In the genomic region with DNA sequence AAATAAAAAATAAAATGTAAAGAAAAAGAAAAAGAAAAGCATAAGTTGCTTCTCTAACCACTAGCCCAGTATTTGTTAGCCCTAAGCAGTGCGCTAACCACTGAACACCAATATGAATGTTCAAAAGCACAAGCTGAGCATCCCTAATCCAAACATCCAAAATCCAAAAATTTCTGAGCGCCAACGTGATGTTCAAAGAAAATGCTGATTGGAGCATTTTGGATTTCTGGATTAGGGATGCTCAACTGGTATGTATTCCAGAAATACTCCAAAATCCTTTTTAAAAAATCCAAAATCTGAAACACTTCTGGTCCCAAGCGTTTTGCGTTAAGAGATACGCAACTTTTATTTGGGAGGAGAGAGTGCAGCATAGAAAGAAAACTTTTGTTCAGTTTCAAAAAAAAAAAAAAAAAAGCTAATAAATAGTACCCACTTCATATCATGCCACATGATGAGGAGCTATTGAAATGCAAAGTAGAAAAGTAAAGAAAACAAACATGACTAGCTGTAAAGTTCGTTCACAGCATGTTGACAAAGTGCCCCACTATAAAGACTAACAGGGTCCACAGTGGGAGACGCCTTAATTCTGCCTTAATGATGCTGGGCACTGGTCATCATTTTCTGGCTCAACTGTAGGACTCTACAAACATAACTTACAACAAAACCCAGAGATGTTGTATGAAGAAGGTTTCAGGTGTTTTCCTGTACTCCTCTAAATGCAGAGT, we compare ENCODE assay signal across 1 cellular context.
TF ChIP-seq lines count a peak whose summit lies in the region.

No MANE protein-coding gene starts in this region.

TF ChIP-seq in liver, 16 proteins besides CTCF, POLR2A, EP300 and RAD21:
- TF ChIP-seq ATF3 (IDR thresholded peaks at IDR 0.05) (no peak), ZBTB33 (IDR thresholded peaks at IDR 0.05) (no peak), NR2F2 (IDR thresholded peaks at IDR 0.05) (no peak), JUND (IDR thresholded peaks at IDR 0.05) (no peak), HNF4A (conservative IDR thresholded peaks at IDR 0.05) (no peak), FOXA1 (IDR thresholded peaks at IDR 0.05) (no peak), FOXA2 (IDR thresholded peaks at IDR 0.05) (no peak), TAF1 (conservative IDR thresholded peaks at IDR 0.05) (no peak), YY1 (IDR thresholded peaks at IDR 0.05) (no peak), GABPA (IDR thresholded peaks at IDR 0.05 in 1 of 2, conservative IDR thresholded peaks at IDR 0.05 in 1 of 2) (no peak), HNF4G (IDR thresholded peaks at IDR 0.05) (no peak), SP1 (IDR thresholded peaks at IDR 0.05) (no peak), EGR1 (IDR thresholded peaks at IDR 0.05; ENCODE audit: low read depth in 2 of 2) (no peak), RXRA (IDR thresholded peaks at IDR 0.05) (no peak)
- TF ChIP-seq, protein P1, sequence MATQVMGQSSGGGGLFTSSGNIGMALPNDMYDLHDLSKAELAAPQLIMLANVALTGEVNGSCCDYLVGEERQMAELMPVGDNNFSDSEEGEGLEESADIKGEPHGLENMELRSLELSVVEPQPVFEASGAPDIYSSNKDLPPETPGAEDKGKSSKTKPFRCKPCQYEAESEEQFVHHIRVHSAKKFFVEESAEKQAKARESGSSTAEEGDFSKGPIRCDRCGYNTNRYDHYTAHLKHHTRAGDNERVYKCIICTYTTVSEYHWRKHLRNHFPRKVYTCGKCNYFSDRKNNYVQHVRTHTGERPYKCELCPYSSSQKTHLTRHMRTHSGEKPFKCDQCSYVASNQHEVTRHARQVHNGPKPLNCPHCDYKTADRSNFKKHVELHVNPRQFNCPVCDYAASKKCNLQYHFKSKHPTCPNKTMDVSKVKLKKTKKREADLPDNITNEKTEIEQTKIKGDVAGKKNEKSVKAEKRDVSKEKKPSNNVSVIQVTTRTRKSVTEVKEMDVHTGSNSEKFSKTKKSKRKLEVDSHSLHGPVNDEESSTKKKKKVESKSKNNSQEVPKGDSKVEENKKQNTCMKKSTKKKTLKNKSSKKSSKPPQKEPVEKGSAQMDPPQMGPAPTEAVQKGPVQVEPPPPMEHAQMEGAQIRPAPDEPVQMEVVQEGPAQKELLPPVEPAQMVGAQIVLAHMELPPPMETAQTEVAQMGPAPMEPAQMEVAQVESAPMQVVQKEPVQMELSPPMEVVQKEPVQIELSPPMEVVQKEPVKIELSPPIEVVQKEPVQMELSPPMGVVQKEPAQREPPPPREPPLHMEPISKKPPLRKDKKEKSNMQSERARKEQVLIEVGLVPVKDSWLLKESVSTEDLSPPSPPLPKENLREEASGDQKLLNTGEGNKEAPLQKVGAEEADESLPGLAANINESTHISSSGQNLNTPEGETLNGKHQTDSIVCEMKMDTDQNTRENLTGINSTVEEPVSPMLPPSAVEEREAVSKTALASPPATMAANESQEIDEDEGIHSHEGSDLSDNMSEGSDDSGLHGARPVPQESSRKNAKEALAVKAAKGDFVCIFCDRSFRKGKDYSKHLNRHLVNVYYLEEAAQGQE (IDR thresholded peaks at IDR 0.05): no peak
- TF ChIP-seq, protein P2, sequence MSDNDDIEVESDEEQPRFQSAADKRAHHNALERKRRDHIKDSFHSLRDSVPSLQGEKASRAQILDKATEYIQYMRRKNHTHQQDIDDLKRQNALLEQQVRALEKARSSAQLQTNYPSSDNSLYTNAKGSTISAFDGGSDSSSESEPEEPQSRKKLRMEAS (IDR thresholded peaks at IDR 0.05): no peak
TF ChIP-seq in liver: peak in this region for 0.
